1 cellular context compared by ENCODE assay signal in genomic region chr2:8684885-8685696, GRCh38.
TF ChIP-seq lines count a peak whose summit lies in the region.

No MANE protein-coding gene starts in this region.

TF ChIP-seq in HepG2, 621 proteins besides CTCF, POLR2A, EP300 and RAD21 (continued from another document and continues in another):
- TF ChIP-seq ARHGAP35 (CRISPR knock-in tag; IDR thresholded peaks at IDR 0.05; ENCODE audit: borderline replicate concordance) (peak; percentile 28), HIC2 (CRISPR knock-in tag; IDR thresholded peaks at IDR 0.05; ENCODE audit: low read depth) (peak; percentile 24; the same call in 1 of the 2 replicates), BATF2 (CRISPR knock-in tag; IDR thresholded peaks at IDR 0.05) (peak; percentile 77; the same call in 1 of the 2 replicates), U2AF2 (IDR thresholded peaks at IDR 0.05; ENCODE audit: low read depth, low read length) (no peak), AHDC1 (CRISPR knock-in tag; IDR thresholded peaks at IDR 0.05; ENCODE audit: borderline replicate concordance) (peak; percentile 63; the same call in 1 of the 2 replicates), NR2F1 (CRISPR knock-in tag; IDR thresholded peaks at IDR 0.05) (peak in 1 of 2 experiments; percentile 30; a peak in 1 of 4 replicates), DZIP1 (CRISPR knock-in tag; IDR thresholded peaks at IDR 0.05) (peak; percentile 63), ZNF605 (CRISPR knock-in tag; IDR thresholded peaks at IDR 0.05) (peak; percentile 47; the same call in 1 of the 2 replicates), HHEX (CRISPR knock-in tag; IDR thresholded peaks at IDR 0.05) (no peak), ZNF510 (CRISPR knock-in tag; IDR thresholded peaks at IDR 0.05; ENCODE audit: low read depth) (no peak), BCLAF1 (IDR thresholded peaks at IDR 0.05) (no peak), ZNF891 (CRISPR knock-in tag; IDR thresholded peaks at IDR 0.05) (peak; percentile 26; the same call in 1 of the 2 replicates), ZNF816 (CRISPR knock-in tag; IDR thresholded peaks at IDR 0.05; ENCODE audit: borderline replicate concordance) (peak; percentile 89; the same call in 1 of the 2 replicates), ATF2 (CRISPR knock-in tag; IDR thresholded peaks at IDR 0.05) (no peak), ZNF709 (CRISPR knock-in tag; IDR thresholded peaks at IDR 0.05) (peak; percentile 26)
- TF ChIP-seq, protein P1, sequence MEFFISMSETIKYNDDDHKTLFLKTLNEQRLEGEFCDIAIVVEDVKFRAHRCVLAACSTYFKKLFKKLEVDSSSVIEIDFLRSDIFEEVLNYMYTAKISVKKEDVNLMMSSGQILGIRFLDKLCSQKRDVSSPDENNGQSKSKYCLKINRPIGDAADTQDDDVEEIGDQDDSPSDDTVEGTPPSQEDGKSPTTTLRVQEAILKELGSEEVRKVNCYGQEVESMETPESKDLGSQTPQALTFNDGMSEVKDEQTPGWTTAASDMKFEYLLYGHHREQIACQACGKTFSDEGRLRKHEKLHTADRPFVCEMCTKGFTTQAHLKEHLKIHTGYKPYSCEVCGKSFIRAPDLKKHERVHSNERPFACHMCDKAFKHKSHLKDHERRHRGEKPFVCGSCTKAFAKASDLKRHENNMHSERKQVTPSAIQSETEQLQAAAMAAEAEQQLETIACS (CRISPR knock-in tag; IDR thresholded peaks at IDR 0.05) = peak; percentile 50; the same call in 1 of the 2 replicates
- TF ChIP-seq, protein P2, sequence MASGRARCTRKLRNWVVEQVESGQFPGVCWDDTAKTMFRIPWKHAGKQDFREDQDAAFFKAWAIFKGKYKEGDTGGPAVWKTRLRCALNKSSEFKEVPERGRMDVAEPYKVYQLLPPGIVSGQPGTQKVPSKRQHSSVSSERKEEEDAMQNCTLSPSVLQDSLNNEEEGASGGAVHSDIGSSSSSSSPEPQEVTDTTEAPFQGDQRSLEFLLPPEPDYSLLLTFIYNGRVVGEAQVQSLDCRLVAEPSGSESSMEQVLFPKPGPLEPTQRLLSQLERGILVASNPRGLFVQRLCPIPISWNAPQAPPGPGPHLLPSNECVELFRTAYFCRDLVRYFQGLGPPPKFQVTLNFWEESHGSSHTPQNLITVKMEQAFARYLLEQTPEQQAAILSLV (CRISPR knock-in tag; IDR thresholded peaks at IDR 0.05; ENCODE audit: borderline replicate concordance) = peak; percentile 82
- TF ChIP-seq, protein P3, sequence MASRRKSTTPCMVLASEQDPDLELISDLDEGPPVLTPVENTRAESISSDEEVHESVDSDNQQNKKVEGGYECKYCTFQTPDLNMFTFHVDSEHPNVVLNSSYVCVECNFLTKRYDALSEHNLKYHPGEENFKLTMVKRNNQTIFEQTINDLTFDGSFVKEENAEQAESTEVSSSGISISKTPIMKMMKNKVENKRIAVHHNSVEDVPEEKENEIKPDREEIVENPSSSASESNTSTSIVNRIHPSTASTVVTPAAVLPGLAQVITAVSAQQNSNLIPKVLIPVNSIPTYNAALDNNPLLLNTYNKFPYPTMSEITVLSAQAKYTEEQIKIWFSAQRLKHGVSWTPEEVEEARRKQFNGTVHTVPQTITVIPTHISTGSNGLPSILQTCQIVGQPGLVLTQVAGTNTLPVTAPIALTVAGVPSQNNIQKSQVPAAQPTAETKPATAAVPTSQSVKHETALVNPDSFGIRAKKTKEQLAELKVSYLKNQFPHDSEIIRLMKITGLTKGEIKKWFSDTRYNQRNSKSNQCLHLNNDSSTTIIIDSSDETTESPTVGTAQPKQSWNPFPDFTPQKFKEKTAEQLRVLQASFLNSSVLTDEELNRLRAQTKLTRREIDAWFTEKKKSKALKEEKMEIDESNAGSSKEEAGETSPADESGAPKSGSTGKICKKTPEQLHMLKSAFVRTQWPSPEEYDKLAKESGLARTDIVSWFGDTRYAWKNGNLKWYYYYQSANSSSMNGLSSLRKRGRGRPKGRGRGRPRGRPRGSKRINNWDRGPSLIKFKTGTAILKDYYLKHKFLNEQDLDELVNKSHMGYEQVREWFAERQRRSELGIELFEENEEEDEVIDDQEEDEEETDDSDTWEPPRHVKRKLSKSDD (CRISPR knock-in tag; IDR thresholded peaks at IDR 0.05; ENCODE audit: low read depth) = peak; percentile 77
- TF ChIP-seq, protein P4, sequence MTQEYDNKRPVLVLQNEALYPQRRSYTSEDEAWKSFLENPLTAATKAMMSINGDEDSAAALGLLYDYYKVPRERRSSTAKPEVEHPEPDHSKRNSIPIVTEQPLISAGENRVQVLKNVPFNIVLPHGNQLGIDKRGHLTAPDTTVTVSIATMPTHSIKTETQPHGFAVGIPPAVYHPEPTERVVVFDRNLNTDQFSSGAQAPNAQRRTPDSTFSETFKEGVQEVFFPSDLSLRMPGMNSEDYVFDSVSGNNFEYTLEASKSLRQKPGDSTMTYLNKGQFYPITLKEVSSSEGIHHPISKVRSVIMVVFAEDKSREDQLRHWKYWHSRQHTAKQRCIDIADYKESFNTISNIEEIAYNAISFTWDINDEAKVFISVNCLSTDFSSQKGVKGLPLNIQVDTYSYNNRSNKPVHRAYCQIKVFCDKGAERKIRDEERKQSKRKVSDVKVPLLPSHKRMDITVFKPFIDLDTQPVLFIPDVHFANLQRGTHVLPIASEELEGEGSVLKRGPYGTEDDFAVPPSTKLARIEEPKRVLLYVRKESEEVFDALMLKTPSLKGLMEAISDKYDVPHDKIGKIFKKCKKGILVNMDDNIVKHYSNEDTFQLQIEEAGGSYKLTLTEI (CRISPR knock-in tag; conservative IDR thresholded peaks at IDR 0.05) = no peak; the same call in 1 of the 2 replicates
- TF ChIP-seq, protein P5, sequence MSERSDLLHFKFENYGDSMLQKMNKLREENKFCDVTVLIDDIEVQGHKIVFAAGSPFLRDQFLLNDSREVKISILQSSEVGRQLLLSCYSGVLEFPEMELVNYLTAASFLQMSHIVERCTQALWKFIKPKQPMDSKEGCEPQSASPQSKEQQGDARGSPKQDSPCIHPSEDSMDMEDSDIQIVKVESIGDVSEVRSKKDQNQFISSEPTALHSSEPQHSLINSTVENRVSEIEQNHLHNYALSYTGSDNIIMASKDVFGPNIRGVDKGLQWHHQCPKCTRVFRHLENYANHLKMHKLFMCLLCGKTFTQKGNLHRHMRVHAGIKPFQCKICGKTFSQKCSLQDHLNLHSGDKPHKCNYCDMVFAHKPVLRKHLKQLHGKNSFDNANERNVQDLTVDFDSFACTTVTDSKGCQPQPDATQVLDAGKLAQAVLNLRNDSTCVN (CRISPR knock-in tag; IDR thresholded peaks at IDR 0.05; ENCODE audit: borderline replicate concordance) = 0 out of 2 replicates have a peak, but pooled peaks have one; percentile 47
- TF ChIP-seq, protein P6, sequence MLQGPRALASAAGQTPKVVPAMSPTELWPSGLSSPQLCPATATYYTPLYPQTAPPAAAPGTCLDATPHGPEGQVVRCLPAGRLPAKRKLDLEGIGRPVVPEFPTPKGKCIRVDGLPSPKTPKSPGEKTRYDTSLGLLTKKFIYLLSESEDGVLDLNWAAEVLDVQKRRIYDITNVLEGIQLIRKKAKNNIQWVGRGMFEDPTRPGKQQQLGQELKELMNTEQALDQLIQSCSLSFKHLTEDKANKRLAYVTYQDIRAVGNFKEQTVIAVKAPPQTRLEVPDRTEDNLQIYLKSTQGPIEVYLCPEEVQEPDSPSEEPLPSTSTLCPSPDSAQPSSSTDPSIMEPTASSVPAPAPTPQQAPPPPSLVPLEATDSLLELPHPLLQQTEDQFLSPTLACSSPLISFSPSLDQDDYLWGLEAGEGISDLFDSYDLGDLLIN (CRISPR knock-in tag; IDR thresholded peaks at IDR 0.05; ENCODE audit: borderline replicate concordance) = no peak
